ENCODE assay signal across 8 cellular contexts in the genomic region with DNA sequence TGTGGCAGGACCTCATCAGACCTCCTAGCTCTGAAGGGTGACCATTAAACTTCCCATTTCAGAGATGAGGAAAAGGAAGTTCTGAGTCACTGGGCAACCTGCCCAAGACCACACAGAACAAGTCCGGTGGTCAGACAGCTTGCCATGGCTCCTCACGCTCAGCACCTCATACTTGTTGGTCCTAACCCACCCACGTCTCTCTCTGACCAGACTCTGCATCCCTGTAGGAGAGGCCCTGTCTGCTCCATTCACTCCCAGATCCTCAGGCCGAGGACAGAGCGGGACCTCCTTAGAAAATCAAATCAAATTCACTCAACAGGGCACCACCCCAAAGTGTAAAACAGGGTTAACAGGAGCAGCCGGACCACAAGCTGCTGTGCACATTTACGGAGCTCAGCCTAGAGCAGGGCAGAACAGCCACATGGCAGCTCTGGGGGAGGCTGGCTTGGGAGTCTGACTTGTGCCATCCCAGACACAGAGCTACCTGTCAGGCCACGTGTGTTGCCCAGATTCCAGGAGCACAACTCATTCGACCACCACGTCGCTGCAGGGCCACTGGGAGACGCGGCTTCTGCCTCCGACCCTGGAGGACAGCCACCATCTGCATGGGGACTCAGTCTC. TPM values are rescaled to one million over a fixed set of nuclear protein-coding genes. Genes with fewer than 3 reads are reported as not detected.
DNase-seq lines count a peak whose midpoint lies in the region; ATAC-seq and TF ChIP-seq lines count a peak whose summit lies in the region.

No MANE protein-coding gene starts in this region.

- peaks cover 16% of the 10 kb centered on the region for H3K27me3 ChIP-seq in ectodermal cell (ENCODE audit: control insufficient read depth, insufficient read depth, low read length, poor library complexity, severe bottlenecking)
- H3K27me3 ChIP-seq in uterus, result no peaks in the 10 kb centered on the region

- no peak for TF ChIP-seq POLR2A in uterus (IDR thresholded peaks at IDR 0.05)

- no peak for TF ChIP-seq CTCF in GM12864 (IDR thresholded peaks at IDR 0.05; ENCODE audit: low read depth, low read length, missing control alignments)
- no peak for TF ChIP-seq CTCF in uterus (IDR thresholded peaks at IDR 0.05)

- DNase-seq in GM12864 (ENCODE audit: low read depth) (no peak), RKO (ENCODE audit: low spot score) (peak; percentile 94), uterus (peak; percentile 49 to 72)
- DNase-seq in activated CD8-positive, alpha-beta memory T cell treated with anti-CD3 and anti-CD28 coated beads, Interleukin-2, amount 50 U/mL, for 4 hours, result no peak

- H3K4me1 ChIP-seq in ectodermal cell (ENCODE audit: control insufficient read depth, insufficient read depth, low read length), result peaks cover 19% of the 10 kb centered on the region
- H3K4me1 ChIP-seq in mesodermal cell (ENCODE audit: control insufficient read depth, insufficient read depth, low read length, poor library complexity, severe bottlenecking), result peaks cover 16% of the 10 kb centered on the region
- peaks cover 0 to 14% of the 10 kb centered on the region in 2 donors for H3K4me1 ChIP-seq in uterus

- no peaks in the 10 kb centered on the region for H3K9me3 ChIP-seq in ectodermal cell (ENCODE audit: control insufficient read depth, low read length)
- peaks cover 6% of the 10 kb centered on the region for H3K9me3 ChIP-seq in mesodermal cell (ENCODE audit: control insufficient read depth, low read length)
- H3K9me3 ChIP-seq in uterus, result no peaks in the 10 kb centered on the region

- intact Hi-C loops in uterus (cut with DNase I; ENCODE audit: low total_unique reads), result no loop called here

- H3K27ac ChIP-seq in ectodermal cell (ENCODE audit: insufficient read depth, low read depth, low read length, poor library complexity, severe bottlenecking) (no peak overlapping the region), mesodermal cell (ENCODE audit: low read depth, low read length, severe bottlenecking) (no peak overlapping the region), uterus (peak overlapping the region; percentile 81 to 87)

- no peaks in the 10 kb centered on the region for H3K36me3 ChIP-seq in ectodermal cell (ENCODE audit: control insufficient read depth, insufficient read depth, low read length)
- H3K36me3 ChIP-seq in mesodermal cell (ENCODE audit: control insufficient read depth, insufficient read depth, low read length), result peaks cover 33% of the 10 kb centered on the region
- no peaks in the 10 kb centered on the region for H3K36me3 ChIP-seq in uterus

- H3K4me3 ChIP-seq in GM12864 (ENCODE audit: low read depth, low read length) (peak overlapping the region; percentile 78), ectodermal cell (ENCODE audit: insufficient read depth, low read depth, low read length) (peak overlapping the region; percentile 75), mesodermal cell (ENCODE audit: extremely low read depth, insufficient read depth, low read length, poor library complexity, severe bottlenecking) (peak overlapping the region; percentile 66), uterus (peak overlapping the region; percentile 58 to 92)

- no peak for ATAC-seq in HG03342 (IDR thresholded peaks at IDR 0.05; ENCODE audit: unreplicated experiment)
- ATAC-seq in HG03439 (IDR thresholded peaks at IDR 0.05; ENCODE audit: unreplicated experiment), result no peak

- 92 to 94% methylated on average over 14 of the region's 14 CpGs for WGBS in ectodermal cell, 2 experiments
- 92 to 96% methylated on average over 14 of the region's 14 CpGs for WGBS in mesodermal cell (ENCODE audit: insufficient coverage in 2 of 2), 2 experiments

RNA-seq across cellular contexts. Expression of gene MIER2, which starts 1.7 kb away (rescaled TPM):
- polyA plus RNA-seq in ectodermal cell (2013, experiment 1 of 4), result 52.1 TPM
- polyA plus RNA-seq in ectodermal cell (2013, experiment 2 of 4), result 42.4 TPM
- polyA plus RNA-seq in ectodermal cell (2013, experiment 3 of 4), result 32.5 TPM
- polyA plus RNA-seq in ectodermal cell (2013, experiment 4 of 4), result 40.7 TPM
- 45.4 TPM for polyA plus RNA-seq in mesodermal cell (2013, experiment 1 of 2)
- 37.3 TPM for polyA plus RNA-seq in mesodermal cell (2013, experiment 2 of 2)
- 10 to 100 TPM in 2 of 4 donors, 1 to 10 TPM in 2; 2.6 to 54.8 (median 12.7) TPM for total RNA-seq in uterus

RNA-seq across cellular contexts. Expression of gene PLPP2, which starts 51.7 kb away (rescaled TPM):
- 1.4 TPM for polyA plus RNA-seq in ectodermal cell (2013, experiment 1 of 4)
- polyA plus RNA-seq in ectodermal cell (2013, experiment 2 of 4), result 2.5 TPM
- polyA plus RNA-seq in ectodermal cell (2013, experiment 3 of 4), result 1.2 TPM
- polyA plus RNA-seq in ectodermal cell (2013, experiment 4 of 4), result 1.7 TPM
- 6.3 TPM for polyA plus RNA-seq in mesodermal cell (2013, experiment 1 of 2)
- 4.1 TPM for polyA plus RNA-seq in mesodermal cell (2013, experiment 2 of 2)
- total RNA-seq in uterus, result 10 to 100 TPM in 3 of 4 donors, 1 to 10 TPM in 1; 4.9 to 55.3 (median 15.3) TPM

Comparison
In these comparisons a context has a peak if more than half of its experiments do, and no peak if none do; other contexts are left out.
1. DNase-seq: peak in RKO (single experiment) and uterus (2 of 2); none in GM12864 (single experiment) and activated CD8-positive, alpha-beta memory T cell treated with anti-CD3 and anti-CD28 coated beads, Interleukin-2, amount 50 U/mL, for 4 hours (single experiment).
2. H3K27ac ChIP-seq: peak in uterus (2 of 2); none in ectodermal cell (single experiment) and mesodermal cell (single experiment).
3. Peak in every context shown above with its lines, with median percentiles within 50 percentile points of each other: H3K4me3 ChIP-seq.